In genomic region chr20:17441745-17442144, GRCh38 we compare ENCODE assay signal across 8 cellular contexts.
"Had no signal": no experiment of that assay in that cellular context is flagged by ENCODE, and none has a peak within 500 bp of the region (broad histone marks: within the 10 kb centered on the region; RNA-seq: fewer than 3 reads in every experiment).

No MANE protein-coding gene starts in this region.

- H3K4me3 ChIP-seq: GM12878 had no signal

- FAIRE-seq: G401.6, GM12878, GM12891, GM12892, GM18507, GM19239 had no signal

- DNase-seq: GDM1, GF-D8 had no signal

- ATAC-seq: GM12878 had no signal
